In genomic region chr7:1580422-1581030, GRCh38 we compare ENCODE assay signal across 13 cellular contexts.
"Had no signal": no experiment of that assay in that cellular context is flagged by ENCODE, and none has a peak within 500 bp of the region (broad histone marks: within the 10 kb centered on the region; RNA-seq: fewer than 3 reads in every experiment).

No MANE protein-coding gene starts in this region.

- H3K27me3 Mint-ChIP-seq: naive thymus-derived CD4-positive, alpha-beta T cell had no signal

- H3K9me3 ChIP-seq: adrenal gland, lower lobe of right lung, neutrophil, transverse colon had no signal

- DNase-seq: activated CD4-positive, alpha-beta T cell treated with anti-CD3 and anti-CD28 coated beads for 48 hours; activated naive CD4-positive, alpha-beta T cell treated with Interleukin-2 at 50 U/mL for 16 hours; cerebellar nuclear complex; lower lobe of right lung; naive thymus-derived CD4-positive, alpha-beta T cell; substantia nigra; transverse colon had no signal

- H3K4me3 Mint-ChIP-seq: activated T-helper 1 cell treated with anti-CD3 and anti-CD28 coated beads, Interleukin-12 subunit alpha, Interleukin-12 subunit beta, Interleukin-2, Interleukin-4 antibody, amounts not matched to agents 30 ng/mL and 10 ng/mL and 1 ng/mL, durations not matched to agents 14 hours and 24 hours and 36 hours; dendritic cell treated with granulocyte-macrophage colony-stimulating factor and Interleukin-4, amounts not matched to agents 40 ng/mL and 50 ng/mL, for 4 days had no signal

- H3K9me3 Mint-ChIP-seq: activated T-helper 1 cell treated with anti-CD3 and anti-CD28 coated beads, Interleukin-12 subunit alpha, Interleukin-12 subunit beta, Interleukin-2, Interleukin-4 antibody, amounts not matched to agents 30 ng/mL and 10 ng/mL and 1 ng/mL, durations not matched to agents 14 hours and 24 hours and 36 hours had no signal

- H3K4me2 ChIP-seq: smooth muscle cell had no signal

- H3K4me3 ChIP-seq: adrenal gland, lower lobe of right lung, smooth muscle cell, transverse colon had no signal

- H3K27me3 ChIP-seq: adrenal gland, neutrophil, transverse colon had no signal

- H3K27ac ChIP-seq: adrenal gland, lower lobe of right lung, neutrophil, transverse colon, VCaP had no signal

- H3K4me1 ChIP-seq: adrenal gland had no signal

- H3K27ac Mint-ChIP-seq: activated T-helper 1 cell treated with anti-CD3 and anti-CD28 coated beads, Interleukin-12 subunit alpha, Interleukin-12 subunit beta, Interleukin-2, Interleukin-4 antibody, amounts not matched to agents 30 ng/mL and 10 ng/mL and 1 ng/mL, durations not matched to agents 14 hours and 24 hours and 36 hours had no signal

- H3K36me3 ChIP-seq: adrenal gland, lower lobe of right lung, neutrophil, transverse colon had no signal
